19 cellular contexts compared by ENCODE assay signal in the genomic region with DNA sequence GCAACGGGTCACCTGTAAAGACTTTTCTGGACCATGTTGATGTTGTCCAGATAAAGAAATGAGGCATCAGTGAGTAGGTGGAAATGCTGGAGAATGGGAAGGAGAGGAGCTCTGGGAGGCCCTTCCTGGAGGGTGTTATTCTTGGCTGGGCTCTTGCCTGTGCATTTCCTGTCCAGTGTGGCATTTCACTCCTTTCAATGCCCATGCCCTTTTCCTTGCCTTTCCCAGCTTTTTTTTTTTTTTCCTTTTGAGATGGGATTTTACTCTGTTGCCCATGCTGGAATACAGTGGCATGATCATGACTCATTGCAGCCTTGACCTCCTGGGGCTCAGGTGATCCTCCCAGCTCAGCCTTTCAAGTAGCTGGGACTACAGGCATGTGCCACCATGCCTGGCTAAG. TPM values are rescaled to one million over a fixed set of nuclear protein-coding genes. Genes with fewer than 3 reads are reported as not detected.
DNase-seq lines count a peak whose midpoint lies in the region; ATAC-seq, FAIRE-seq and TF ChIP-seq lines count a peak whose summit lies in the region.
"Had no signal": no experiment of that assay in that cellular context is flagged by ENCODE, and none has a peak within 500 bp of the region (broad histone marks: within the 10 kb centered on the region; RNA-seq: fewer than 3 reads in every experiment).

No MANE protein-coding gene starts in this region.

- TF ChIP-seq CTCF in HepG2 (CRISPR knock-in tag; IDR thresholded peaks at IDR 0.05): no peak
- TF ChIP-seq CTCF in suprapubic skin (IDR thresholded peaks at IDR 0.05): no peak

- in situ Hi-C loops in HepG2 (cut with HindIII; ENCODE audit: extremely low pct_ligation_motif_present, low pct_unique_long_range_greater_than_20kb): no loop called here

- no TSS peak for BruUV-seq in HepG2 (replicated peaks; lab: Mats Ljungman, UMichigan)

- H3K4me3 ChIP-seq in MG63: no peak overlapping the region
- H3K4me3 ChIP-seq in HepG2 (replicated peaks in 1 of 3; ENCODE audit: insufficient read depth in 1 of 3, low read depth in 2 of 3, low read length in 3 of 3): no peak overlapping the region
- H3K4me3 ChIP-seq in suprapubic skin: no peak overlapping the region
- H3K4me3 ChIP-seq: SJSA1, vagina had no signal

- DNase-seq in EH (ENCODE audit: low read depth) (peak; percentile 25), MG63 (peak; percentile 30), astrocyte of the hippocampus (ENCODE audit: low read depth, low spot score) (peak; percentile 38), HepG2 (ENCODE audit: low spot score) (peak; percentile 58), hypothalamus (lab: John Stamatoyannopoulos, UW) (no peak), cerebellar nuclear complex (lab: John Stamatoyannopoulos, UW) (no peak), suprapubic skin (ENCODE audit: low spot score in 2 of 2) (no peak)
- DNase-seq: activated CD4-positive, alpha-beta memory T cell treated with anti-CD3 and anti-CD28 coated beads for 36 hours; activated gamma-delta T cell treated with Interleukin-2 at 50 U/mL for 16 hours; amniotic stem cell; central memory CD4-positive, alpha-beta T cell; DMS153; naive thymus-derived CD4-positive, alpha-beta T cell; T-helper 17 cell had no signal

- no peak for FAIRE-seq in HepG2 (lab: Jason Lieb, UNC)

- TF ChIP-seq POLR2A in HepG2 (IDR thresholded peaks at IDR 0.05; ENCODE audit: insufficient read depth in 1 of 2, low read depth in 2 of 2, low read length in 2 of 2) (no peak), suprapubic skin (IDR thresholded peaks at IDR 0.05) (no peak)

- ATAC-seq in HepG2 (peak; percentile 68), GM18502 (IDR thresholded peaks at IDR 0.05; ENCODE audit: poor library complexity, unreplicated experiment) (no peak)
- ATAC-seq: esophagus mucosa; naive thymus-derived CD4-positive, alpha-beta T cell; sciatic nerve; T-helper 17 cell had no signal

- no peak overlapping the region for H2AFZ ChIP-seq in HepG2 (ENCODE audit: low read length)

- intact Hi-C loops in HepG2 (cut with micrococcal nuclease; ENCODE audit: unreplicated experiment): no loop called here

- peaks cover 81% of the 10 kb centered on the region for H3K79me2 ChIP-seq in HepG2 (ENCODE audit: insufficient read depth, low read length)

- H3K27ac ChIP-seq in HepG2 (ENCODE audit: extremely low read length, insufficient read depth, low read length) (peak overlapping the region; percentile 45), suprapubic skin (no peak overlapping the region)
- H3K27ac ChIP-seq: SJSA1, vagina had no signal

- POLR2A ChIA-PET in HepG2 (lab: Yijun Ruan, JAX): interaction anchor here (1.6 to 2.0 kb wide), 2 partner anchors 11 to 12 kb away, joined by 4 to 7 read pairs; a partner anchor contains a TSS

- H3K4me1 ChIP-seq in HepG2 (ENCODE audit: insufficient read depth, low read length) (peaks cover 43% of the 10 kb centered on the region), suprapubic skin (no peaks in the 10 kb centered on the region)
- H3K4me1 ChIP-seq: SJSA1, vagina had no signal

- H3K4me2 ChIP-seq in HepG2 (ENCODE audit: low read depth, low read length): no peak overlapping the region

- TF ChIP-seq EP300 in HepG2 (IDR thresholded peaks at IDR 0.05; ENCODE audit: low read depth in 2 of 2, low read length in 2 of 2) (no peak), HepG2 (CRISPR knock-in tag; IDR thresholded peaks at IDR 0.05; ENCODE audit: borderline replicate concordance) (no peak), suprapubic skin (IDR thresholded peaks at IDR 0.05) (no peak)

- H3K9ac ChIP-seq in HepG2 (ENCODE audit: insufficient read depth, low read depth, low read length): no peak overlapping the region

- CTCF ChIA-PET in HepG2 (lab: Yijun Ruan, JAX; ENCODE audit: low intra/inter-chr PET ratio, low total read pairs): no interaction called here

- H3K27me3 ChIP-seq in MG63 (no peaks in the 10 kb centered on the region; the same call in 1 of the 2 replicates), HepG2 (ENCODE audit: control insufficient read depth in 1 of 2, insufficient read depth in 2 of 2, low read length in 2 of 2) (no peaks in the 10 kb centered on the region), suprapubic skin (peaks cover 8% of the 10 kb centered on the region)
- H3K27me3 ChIP-seq: SJSA1, vagina had no signal

- no peaks in the 10 kb centered on the region for H3K9me3 ChIP-seq in MG63
- H3K9me3 ChIP-seq in HepG2 (ENCODE audit: low read length): no peaks in the 10 kb centered on the region
- no peaks in the 10 kb centered on the region for H3K9me3 ChIP-seq in suprapubic skin
- H3K9me3 ChIP-seq: SJSA1, vagina had no signal

- no peaks in the 10 kb centered on the region for H3K36me3 ChIP-seq in MG63
- H3K36me3 ChIP-seq in HepG2 (replicated peaks in 1 of 2; ENCODE audit: control insufficient read depth in 1 of 2, insufficient read depth in 2 of 2, low read length in 2 of 2): peaks cover 0 to 1% of the 10 kb centered on the region in 2 experiments; a peak in 2 of 5 replicates
- H3K36me3 ChIP-seq in suprapubic skin: no peaks in the 10 kb centered on the region
- H3K36me3 ChIP-seq: SJSA1, vagina had no signal

- WGBS in HepG2 (ENCODE audit: low lambda C conversion rate): 100% methylated on average over 1 of the region's 1 CpG
- whole genome bisulfite sequencing in suprapubic skin: 82% methylated on average over 1 of the region's 1 CpG

- no peaks in the 10 kb centered on the region for H4K20me1 ChIP-seq in HepG2 (ENCODE audit: insufficient read depth, low read length)

- TF ChIP-seq RAD21 in HepG2 (CRISPR knock-in tag; IDR thresholded peaks at IDR 0.05): no peak

TF ChIP-seq in HepG2, 621 proteins besides CTCF, POLR2A, EP300 and RAD21 (continues in another document):
- no peak for TF ChIP-seq ZNF263 (CRISPR knock-in tag; IDR thresholded peaks at IDR 0.05)
- TF ChIP-seq, protein P1, sequence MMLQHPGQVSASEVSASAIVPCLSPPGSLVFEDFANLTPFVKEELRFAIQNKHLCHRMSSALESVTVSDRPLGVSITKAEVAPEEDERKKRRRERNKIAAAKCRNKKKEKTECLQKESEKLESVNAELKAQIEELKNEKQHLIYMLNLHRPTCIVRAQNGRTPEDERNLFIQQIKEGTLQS (CRISPR knock-in tag; IDR thresholded peaks at IDR 0.05): peak; percentile 36; the same call in 1 of the 2 replicates

RNA-seq across cellular contexts. Expression of a gene that starts 11.8 kb away (rescaled TPM):
- total RNA-seq in MG63 (2014; rRNA removed; shearing (Covaris generic); ENCODE audit: low replicate concordance): not detected in 2 replicates
- total RNA-seq in HepG2 (2016; rRNA removed; fragmentation: Illumina TruSeq; extraction: Trizol) (2.5 and 3.3 TPM in 2 replicates), suprapubic skin (1 to 10 TPM; 1.9 to 9.5 (median 3.3) TPM)
- 0.44 and 0.71 TPM in 2 replicates for total RNA-seq in HepG2 (2016; cell fraction: cytosol; rRNA removed; fragmentation: Illumina TruSeq; extraction: Trizol; ENCODE audit: low read depth)
- 2.0 and 3.2 TPM in 2 replicates for total RNA-seq in HepG2 (2016; cell fraction: insoluble cytoplasmic fraction; rRNA removed; fragmentation: Illumina TruSeq; extraction: Trizol)
- total RNA-seq in HepG2 (2016; cell fraction: membrane; rRNA removed; fragmentation: Illumina TruSeq; extraction: Trizol): 1.0 and 1.1 TPM in 2 replicates
- 6.2 and 8.0 TPM in 2 replicates for total RNA-seq in HepG2 (2016; cell fraction: nucleus; rRNA removed; fragmentation: Illumina TruSeq; extraction: Trizol)
- polyA plus RNA-seq in HepG2 (2011; rRNA removed): 1.9 and 2.0 TPM in 2 replicates
- polyA plus RNA-seq in HepG2 (2011; cell fraction: cytosol; rRNA removed): 0.64 and 0.76 TPM in 2 replicates
- 10.0 and 12.0 TPM in 2 replicates for polyA plus RNA-seq in HepG2 (2011; cell fraction: nucleus; rRNA removed)
- polyA plus RNA-seq in HepG2 (2012): 3.3 and 4.1 TPM in 2 replicates
- polyA plus RNA-seq in HepG2 (2016; cell fraction: cytosol; fragmentation: Illumina TruSeq; extraction: Trizol; ENCODE audit: low read depth): 0.06 and 0.09 TPM in 2 replicates
- polyA plus RNA-seq in HepG2 (2016; cell fraction: insoluble cytoplasmic fraction; fragmentation: Illumina TruSeq; extraction: Trizol; ENCODE audit: low read depth): 1.3 and 2.6 TPM in 2 replicates
- 0.14 and 0.41 TPM in 2 replicates for polyA plus RNA-seq in HepG2 (2016; cell fraction: membrane; fragmentation: Illumina TruSeq; extraction: Trizol; ENCODE audit: low read depth)
- polyA plus RNA-seq in HepG2 (2016; cell fraction: nucleus; fragmentation: Illumina TruSeq; extraction: Trizol; ENCODE audit: insufficient read depth, low read depth): 5.9 and 7.5 TPM in 2 replicates
- polyA minus RNA-seq in HepG2 (2011; rRNA and poly(A)+ RNA removed; ENCODE audit: low replicate concordance): 8.3 and 12.9 TPM in 2 replicates
- 3.6 and 3.8 TPM in 2 replicates for polyA minus RNA-seq in HepG2 (2011; cell fraction: cytosol; rRNA and poly(A)+ RNA removed)
- 23.2 and 23.6 TPM in 2 replicates for polyA minus RNA-seq in HepG2 (2011; cell fraction: nucleus; rRNA and poly(A)+ RNA removed)
- total RNA-seq: SJSA1, T-helper 17 cell had no signal
- polyA plus RNA-seq: naive thymus-derived CD4-positive, alpha-beta T cell had no signal

RNA-seq across cellular contexts. Expression of a gene that starts 57.6 kb away (rescaled TPM):
- 0.20 TPM in 1 of 2 replicates, not detected in the other for total RNA-seq in MG63 (2014; rRNA removed; shearing (Covaris generic); ENCODE audit: low replicate concordance)
- total RNA-seq in HepG2 (2016; rRNA removed; fragmentation: Illumina TruSeq; extraction: Trizol): not detected in 2 replicates
- not detected in 2 replicates for total RNA-seq in HepG2 (2016; cell fraction: cytosol; rRNA removed; fragmentation: Illumina TruSeq; extraction: Trizol; ENCODE audit: low read depth)
- total RNA-seq in HepG2 (2016; cell fraction: insoluble cytoplasmic fraction; rRNA removed; fragmentation: Illumina TruSeq; extraction: Trizol): not detected in 2 replicates
- not detected in 2 replicates for total RNA-seq in HepG2 (2016; cell fraction: membrane; rRNA removed; fragmentation: Illumina TruSeq; extraction: Trizol)
- total RNA-seq in HepG2 (2016; cell fraction: nucleus; rRNA removed; fragmentation: Illumina TruSeq; extraction: Trizol): not detected in 2 replicates
- polyA plus RNA-seq in HepG2 (2011; rRNA removed): not detected in 2 replicates
- not detected in 2 replicates for polyA plus RNA-seq in HepG2 (2011; cell fraction: cytosol; rRNA removed)
- polyA plus RNA-seq in HepG2 (2011; cell fraction: nucleus; rRNA removed): not detected in 2 replicates
- not detected in 2 replicates for polyA plus RNA-seq in HepG2 (2012)
- polyA plus RNA-seq in HepG2 (2016; cell fraction: cytosol; fragmentation: Illumina TruSeq; extraction: Trizol; ENCODE audit: low read depth): not detected in 2 replicates
- not detected in 2 replicates for polyA plus RNA-seq in HepG2 (2016; cell fraction: insoluble cytoplasmic fraction; fragmentation: Illumina TruSeq; extraction: Trizol; ENCODE audit: low read depth)
- not detected in 2 replicates for polyA plus RNA-seq in HepG2 (2016; cell fraction: membrane; fragmentation: Illumina TruSeq; extraction: Trizol; ENCODE audit: low read depth)
- polyA plus RNA-seq in HepG2 (2016; cell fraction: nucleus; fragmentation: Illumina TruSeq; extraction: Trizol; ENCODE audit: insufficient read depth, low read depth): not detected in 2 replicates
- 0.05 TPM in 1 of 2 replicates, not detected in the other for polyA minus RNA-seq in HepG2 (2011; rRNA and poly(A)+ RNA removed; ENCODE audit: low replicate concordance)
- polyA minus RNA-seq in HepG2 (2011; cell fraction: cytosol; rRNA and poly(A)+ RNA removed): not detected in 2 replicates
- polyA minus RNA-seq in HepG2 (2011; cell fraction: nucleus; rRNA and poly(A)+ RNA removed): not detected in 2 replicates
- total RNA-seq in suprapubic skin: 1 to 10 TPM; 2.7 to 5.2 (median 3.6) TPM
- total RNA-seq: activated CD4-positive, alpha-beta memory T cell treated with anti-CD3 and anti-CD28 coated beads for 36 hours; T-helper 17 cell had no signal

Comparison
In these comparisons a context has a peak if more than half of its experiments do, and no peak if none do; other contexts are left out.
1. DNase-seq: peak in EH (single experiment), MG63 (single experiment), astrocyte of the hippocampus (single experiment) and HepG2 (single experiment); none in hypothalamus (0 of 51), cerebellar nuclear complex (0 of 2) and suprapubic skin (0 of 2).